In the genomic region with DNA sequence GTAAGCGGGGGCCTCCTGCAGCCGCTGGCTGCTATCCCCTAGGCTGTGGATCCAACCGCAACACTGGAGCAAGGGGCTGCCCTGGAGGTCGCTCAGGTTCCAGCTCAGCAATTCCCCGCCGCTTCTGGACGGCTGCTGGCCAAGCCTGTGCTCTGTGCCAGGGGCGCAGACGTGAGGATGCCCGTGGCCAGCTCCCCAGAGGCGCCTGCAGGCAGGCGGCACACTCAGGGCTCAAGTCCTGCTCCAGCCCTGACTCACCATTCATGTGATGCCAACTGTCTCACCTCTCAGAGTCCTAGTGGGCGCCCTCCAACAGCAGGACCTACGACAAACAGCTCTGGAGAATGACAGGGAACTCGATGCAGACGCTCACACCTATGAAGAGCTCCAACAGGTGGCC, we compare ENCODE assay signal across 19 cellular contexts. TPM values are rescaled to one million over a fixed set of nuclear protein-coding genes. Genes with fewer than 3 reads are reported as not detected.
A peak's percentile ranks its signal among the peaks of the same experiment; 100 is the strongest.
DNase-seq lines count a peak whose midpoint lies in the region; ATAC-seq and TF ChIP-seq lines count a peak whose summit lies in the region.
"Had no signal": no experiment of that assay in that cellular context is flagged by ENCODE, and none has a peak within 500 bp of the region (broad histone marks: within the 10 kb centered on the region; RNA-seq: fewer than 3 reads in every experiment).

No MANE protein-coding gene starts in this region.

- H3K27ac ChIP-seq in thyroid gland = no peak overlapping the region
- H3K27ac ChIP-seq in tibial artery = no peak overlapping the region
- H3K27ac ChIP-seq: pancreas, Peyer's patch, spleen had no signal

- H3K36me3 ChIP-seq in thyroid gland = peaks cover 2 to 4% of the 10 kb centered on the region in 2 donors
- H3K36me3 ChIP-seq in tibial artery = peaks cover 0 to 31% (median 16%) of the 10 kb centered on the region in 3 donors
- H3K36me3 ChIP-seq: pancreas had no signal

- H3K27ac Mint-ChIP-seq in activated naive CD8-positive, alpha-beta T cell treated with anti-CD3 and anti-CD28 coated beads, Interleukin-2, amount 10 ng/mL, durations not matched to agents 7 days and 5 days = peak overlapping the region; percentile 58
- no peak overlapping the region for H3K27ac Mint-ChIP-seq in activated naive CD8-positive, alpha-beta T cell treated with anti-CD3 and anti-CD28 coated beads for 36 hours
- H3K27ac Mint-ChIP-seq in nephron = peak overlapping the region; percentile 21 to 86 (median 61)
- H3K27ac Mint-ChIP-seq: CD4-positive, alpha-beta T cell; stimulated activated memory B cell treated with anti-CD40 and anti-IgM and Interleukin-4, amounts not matched to agents 10 μg/mL and 1 μg/mL and 100 μg/mL, for 72 hours had no signal

- no peak for ATAC-seq in activated naive CD8-positive, alpha-beta T cell treated with anti-CD3 and anti-CD28 coated beads, Interleukin-2, amount 10 ng/mL, durations not matched to agents 7 days and 5 days (ENCODE audit: low read depth)
- no peak for ATAC-seq in HG03196 (IDR thresholded peaks at IDR 0.05; ENCODE audit: unreplicated experiment)
- ATAC-seq: mucosa of descending colon; pancreas; stimulated activated memory B cell treated with anti-CD40 and anti-IgM and Interleukin-4, amounts not matched to agents 10 μg/mL and 1 μg/mL and 100 μg/mL, for 72 hours had no signal

- no peak for TF ChIP-seq CTCF in nephron (IDR thresholded peaks at IDR 0.05; ENCODE audit: unreplicated experiment in 3 of 3)
- TF ChIP-seq CTCF in thyroid gland (IDR thresholded peaks at IDR 0.05) = no peak
- no peak for TF ChIP-seq CTCF in tibial artery (IDR thresholded peaks at IDR 0.05)

- 80 to 83% methylated on average over 7 to 10 of the region's 16 CpGs for WGBS in thyroid gland, 2 donors

- DNase-seq in activated naive CD8-positive, alpha-beta T cell treated with anti-CD3 and anti-CD28 coated beads, Interleukin-2, amount 10 ng/mL, durations not matched to agents 7 days and 5 days = no peak
- no peak for DNase-seq in activated naive CD8-positive, alpha-beta T cell treated with anti-CD3 and anti-CD28 coated beads for 36 hours
- DNase-seq in globus pallidus (ENCODE audit: low spot score) = peak; percentile 50
- DNase-seq in thyroid gland = peak; percentile 27
- no peak for DNase-seq in islet precursor cell
- no peak for DNase-seq in tibial artery
- DNase-seq: activated CD4-positive, alpha-beta T cell treated with anti-CD3 and anti-CD28 coated beads, Interleukin-2, amount 50 U/mL, for 4 hours; CD4-positive, alpha-beta T cell; DMS79; KG1; NCI-H1105; NCI-H774; Peyer's patch; spleen had no signal

- H3K36me3 Mint-ChIP-seq in activated naive CD8-positive, alpha-beta T cell treated with anti-CD3 and anti-CD28 coated beads, Interleukin-2, amount 10 ng/mL, durations not matched to agents 7 days and 5 days = peaks cover 2% of the 10 kb centered on the region
- H3K36me3 Mint-ChIP-seq in activated naive CD8-positive, alpha-beta T cell treated with anti-CD3 and anti-CD28 coated beads for 36 hours = peaks cover 2% of the 10 kb centered on the region
- H3K36me3 Mint-ChIP-seq in nephron (ENCODE audit: low read depth) = peaks cover 10% of the 10 kb centered on the region

- peaks cover 1% of the 10 kb centered on the region for H3K4me1 Mint-ChIP-seq in activated naive CD8-positive, alpha-beta T cell treated with anti-CD3 and anti-CD28 coated beads, Interleukin-2, amount 10 ng/mL, durations not matched to agents 7 days and 5 days
- peaks cover 6% of the 10 kb centered on the region for H3K4me1 Mint-ChIP-seq in activated naive CD8-positive, alpha-beta T cell treated with anti-CD3 and anti-CD28 coated beads for 36 hours
- H3K4me1 Mint-ChIP-seq in nephron = peaks cover 45% of the 10 kb centered on the region

- no peaks in the 10 kb centered on the region for H3K9me3 Mint-ChIP-seq in activated naive CD8-positive, alpha-beta T cell treated with anti-CD3 and anti-CD28 coated beads, Interleukin-2, amount 10 ng/mL, durations not matched to agents 7 days and 5 days
- no peaks in the 10 kb centered on the region for H3K9me3 Mint-ChIP-seq in activated naive CD8-positive, alpha-beta T cell treated with anti-CD3 and anti-CD28 coated beads for 36 hours
- no peaks in the 10 kb centered on the region for H3K9me3 Mint-ChIP-seq in nephron
- H3K9me3 Mint-ChIP-seq: CD4-positive, alpha-beta T cell; stimulated activated memory B cell treated with anti-CD40 and anti-IgM and Interleukin-4, amounts not matched to agents 10 μg/mL and 1 μg/mL and 100 μg/mL, for 72 hours had no signal

- H3K4me1 ChIP-seq in thyroid gland (peaks cover 11 to 26% of the 10 kb centered on the region in 2 donors), tibial artery (peaks cover 0 to 34% (median 28%) of the 10 kb centered on the region in 4 donors)
- H3K4me1 ChIP-seq: spleen had no signal

- H3K9me3 ChIP-seq in thyroid gland (no peaks in the 10 kb centered on the region), tibial artery (no peaks in the 10 kb centered on the region)
- H3K9me3 ChIP-seq: mucosa of descending colon, pancreas, Peyer's patch, spleen had no signal

- H3K4me3 ChIP-seq in thyroid gland (replicated peaks in 1 of 3) = no peak overlapping the region
- H3K4me3 ChIP-seq in tibial artery = no peak overlapping the region
- H3K4me3 ChIP-seq: mucosa of descending colon, pancreas, Peyer's patch, spleen had no signal

- no peak overlapping the region for H3K4me3 Mint-ChIP-seq in activated naive CD8-positive, alpha-beta T cell treated with anti-CD3 and anti-CD28 coated beads, Interleukin-2, amount 10 ng/mL, durations not matched to agents 7 days and 5 days
- H3K4me3 Mint-ChIP-seq in activated naive CD8-positive, alpha-beta T cell treated with anti-CD3 and anti-CD28 coated beads for 36 hours = no peak overlapping the region
- H3K4me3 Mint-ChIP-seq in nephron = no peak overlapping the region
- H3K4me3 Mint-ChIP-seq: CD4-positive, alpha-beta T cell; stimulated activated memory B cell treated with anti-CD40 and anti-IgM and Interleukin-4, amounts not matched to agents 10 μg/mL and 1 μg/mL and 100 μg/mL, for 72 hours had no signal

- H3K27me3 Mint-ChIP-seq in activated naive CD8-positive, alpha-beta T cell treated with anti-CD3 and anti-CD28 coated beads, Interleukin-2, amount 10 ng/mL, durations not matched to agents 7 days and 5 days = no peaks in the 10 kb centered on the region
- H3K27me3 Mint-ChIP-seq in activated naive CD8-positive, alpha-beta T cell treated with anti-CD3 and anti-CD28 coated beads for 36 hours = no peaks in the 10 kb centered on the region
- no peaks in the 10 kb centered on the region for H3K27me3 Mint-ChIP-seq in nephron (ENCODE audit: low read depth)
- H3K27me3 Mint-ChIP-seq: CD4-positive, alpha-beta T cell; stimulated activated memory B cell treated with anti-CD40 and anti-IgM and Interleukin-4, amounts not matched to agents 10 μg/mL and 1 μg/mL and 100 μg/mL, for 72 hours had no signal

- POLR2A ChIA-PET in activated naive CD8-positive, alpha-beta T cell treated with anti-CD3 and anti-CD28 coated beads, Interleukin-2, amount 10 ng/mL, durations not matched to agents 7 days and 5 days (lab: Charles Lee) = no interaction called here

- intact Hi-C loops in thyroid gland (cut with DNase I) = no loop called here
- intact Hi-C loops in tibial artery (cut with DNase I; ENCODE audit: low total_unique reads) = no loop called here

- TF ChIP-seq POLR2A in thyroid gland (IDR thresholded peaks at IDR 0.05) = no peak

- H3K27me3 ChIP-seq in thyroid gland (no peaks in the 10 kb centered on the region), tibial artery (no peaks in the 10 kb centered on the region)
- H3K27me3 ChIP-seq: pancreas, Peyer's patch, spleen had no signal

RNA-seq across cellular contexts. Expression of a gene that starts 31.6 kb away (rescaled TPM):
- 1 to 10 TPM; 6.9 to 7.1 TPM for total RNA-seq in activated naive CD8-positive, alpha-beta T cell treated with anti-CD3 and anti-CD28 coated beads, Interleukin-2, amount 10 ng/mL, durations not matched to agents 7 days and 5 days
- total RNA-seq in activated naive CD8-positive, alpha-beta T cell treated with anti-CD3 and anti-CD28 coated beads for 36 hours = 1 to 10 TPM; 2.9 to 3.7 TPM
- total RNA-seq in thyroid gland = 1 to 10 TPM; 4.2 to 8.8 (median 4.8) TPM

Comparison
In these comparisons a context has a peak if more than half of its experiments do, and no peak if none do; other contexts are left out.
1. DNase-seq: peak in globus pallidus (single experiment) and thyroid gland (2 of 2); none in activated naive CD8-positive, alpha-beta T cell treated with anti-CD3 and anti-CD28 coated beads, Interleukin-2, amount 10 ng/mL, durations not matched to agents 7 days and 5 days (single experiment), activated naive CD8-positive, alpha-beta T cell treated with anti-CD3 and anti-CD28 coated beads for 36 hours (single experiment), islet precursor cell (single experiment) and tibial artery (0 of 2).